Comparison of ENCODE assay signal across 20 cellular contexts in genomic region chr9:121924700-121925099, GRCh38.
DNase-seq lines count a peak whose midpoint lies in the region; ATAC-seq, FAIRE-seq and TF ChIP-seq lines count a peak whose summit lies in the region.
"Had no signal": no experiment of that assay in that cellular context is flagged by ENCODE, and none has a peak within 500 bp of the region (broad histone marks: within the 10 kb centered on the region; RNA-seq: fewer than 3 reads in every experiment).

No MANE protein-coding gene starts in this region.

- no peak for FAIRE-seq in HTR-8/SVneo (lab: Jason Lieb, UNC)
- FAIRE-seq: GM12878, RCC 7860 had no signal

- TF ChIP-seq CTCF in DOHH2 (IDR thresholded peaks at IDR 0.05; ENCODE audit: low read depth, low read length, poor library complexity, severe bottlenecking) (no peak), OCI-LY7 (conservative IDR thresholded peaks at IDR 0.05; ENCODE audit: low read length) (no peak), esophagus muscularis mucosa (IDR thresholded peaks at IDR 0.05) (no peak)

- CTCF ChIA-PET in OCI-LY7 (lab: Charles Lee; ENCODE audit: unreplicated experiment) = no interaction called here

- ATAC-seq in GM21526 (IDR thresholded peaks at IDR 0.05; ENCODE audit: low FRiP score, unreplicated experiment) = no peak
- ATAC-seq: GM12878 had no signal

- H3K9me2 ChIP-seq in DOHH2 (replicated peaks; ENCODE audit: control insufficient read depth, low read length) = no peaks in the 10 kb centered on the region
- no peaks in the 10 kb centered on the region for H3K9me2 ChIP-seq in OCI-LY7 (ENCODE audit: insufficient read depth, low read length)
- H3K9me2 ChIP-seq: SK-N-SH had no signal

- H3K36me3 ChIP-seq in DOHH2 (ENCODE audit: control insufficient read depth, low read length) (no peaks in the 10 kb centered on the region), OCI-LY7 (ENCODE audit: insufficient read depth, low read length) (no peaks in the 10 kb centered on the region), esophagus muscularis mucosa (peaks cover 0 to 19% (median 3%) of the 10 kb centered on the region in 4 donors)
- H3K36me3 ChIP-seq: MG63 had no signal

- no peaks in the 10 kb centered on the region for H3F3A ChIP-seq in DOHH2 (ENCODE audit: control insufficient read depth, insufficient read depth)

- intact Hi-C loops in OCI-LY7 (cut with micrococcal nuclease; ENCODE audit: unreplicated experiment) = no loop called here
- intact Hi-C loops in esophagus muscularis mucosa (cut with DNase I) = no loop called here

- H3K9me3 ChIP-seq in DOHH2 (ENCODE audit: control insufficient read depth, insufficient read depth, low read length) (no peaks in the 10 kb centered on the region), OCI-LY7 (ENCODE audit: low read length) (no peaks in the 10 kb centered on the region), esophagus muscularis mucosa (no peaks in the 10 kb centered on the region)
- H3K9me3 ChIP-seq: MG63, SK-N-SH had no signal

- POLR2A ChIA-PET in OCI-LY7 (lab: Charles Lee) = interaction anchor here (0.5 to 0.7 kb wide), 4 partner anchors 10 to 79 kb away, joined by 3 read pairs; no protein-coding TSS in a partner anchor

- H3K4me1 ChIP-seq in DOHH2 (ENCODE audit: control insufficient read depth, low read length) (peaks cover 28% of the 10 kb centered on the region), OCI-LY7 (ENCODE audit: insufficient read depth, low read length, poor library complexity, severe bottlenecking) (peaks cover 29% of the 10 kb centered on the region), esophagus muscularis mucosa (no peaks in the 10 kb centered on the region)

- H2AFZ ChIP-seq in OCI-LY7 (ENCODE audit: low read length) = peak overlapping the region; percentile 37; the same call in 1 of the 2 replicates
- H2AFZ ChIP-seq: GM23248 had no signal

- H4K20me1 ChIP-seq in DOHH2 (ENCODE audit: control insufficient read depth, insufficient read depth, low read depth, low read length) (no peaks in the 10 kb centered on the region), OCI-LY7 (ENCODE audit: insufficient read depth, low read length) (no peaks in the 10 kb centered on the region)

- H3K27me3 ChIP-seq in DOHH2 (ENCODE audit: control insufficient read depth, low read length) (no peaks in the 10 kb centered on the region), esophagus muscularis mucosa (no peaks in the 10 kb centered on the region)
- H3K27me3 ChIP-seq: MG63 had no signal

- H3K4me3 ChIP-seq in DOHH2 (ENCODE audit: low read length) = no peak overlapping the region
- H3K4me3 ChIP-seq in OCI-LY7 (ENCODE audit: low read depth, low read length, poor library complexity, severe bottlenecking) = no peak overlapping the region
- no peak overlapping the region for H3K4me3 ChIP-seq in esophagus muscularis mucosa
- H3K4me3 ChIP-seq: GM12878, GM23248, MG63 had no signal

- BruUV-seq in OCI-LY7 (replicated peaks; lab: Mats Ljungman, UMichigan) = no TSS peak

- H3K4me2 ChIP-seq in DOHH2 (ENCODE audit: low read length) (peak overlapping the region; percentile 13; the same call in 1 of the 2 replicates), OCI-LY7 (ENCODE audit: low read length) (peak overlapping the region; percentile 13; the same call in 1 of the 2 replicates)
- H3K4me2 ChIP-seq: SK-N-SH had no signal

- no peak for TF ChIP-seq EP300 in esophagus muscularis mucosa (IDR thresholded peaks at IDR 0.05)

- H3K79me2 ChIP-seq in DOHH2 (ENCODE audit: control insufficient read depth, low read length) (no peaks in the 10 kb centered on the region), OCI-LY7 (ENCODE audit: insufficient read depth, low read depth, low read length) (no peaks in the 10 kb centered on the region)

- DNase-seq in DMS79 (lab: John Stamatoyannopoulos, UW) = peak; percentile 21
- DNase-seq in OCI-LY7 (ENCODE audit: low spot score) = no peak
- peak; percentile 58 for DNase-seq in mucosa of gallbladder (ENCODE audit: low spot score)
- no peak for DNase-seq in esophagus muscularis mucosa (ENCODE audit: extremely low spot score)
- no peak for DNase-seq in HTR-8/SVneo (ENCODE audit: insufficient read length, low spot score)
- DNase-seq: CD4-positive, CD25-positive, alpha-beta regulatory T cell; GDM1; GM23248; HCEC 1CT; MG63; NCI-H1092; NCI-H1694; NCI-H2107; NCI-H774; Right ventricle myocardium superior; SK-N-SH had no signal

- 65% methylated on average over 4 of the region's 4 CpGs for WGBS in esophagus muscularis mucosa

- no peak for TF ChIP-seq POLR2A in esophagus muscularis mucosa (IDR thresholded peaks at IDR 0.05; ENCODE audit: low read depth)

- H3K27ac ChIP-seq in DOHH2 (ENCODE audit: low read depth, low read length) = no peak overlapping the region
- no peak overlapping the region for H3K27ac ChIP-seq in OCI-LY7 (ENCODE audit: low read depth, low read length, poor library complexity, severe bottlenecking)
- H3K27ac ChIP-seq in esophagus muscularis mucosa (replicated peaks in 1 of 4) = no peak overlapping the region
- H3K27ac ChIP-seq: GM23248 had no signal

Comparison
In these comparisons a context has a peak if more than half of its experiments do, and no peak if none do; other contexts are left out.
1. DNase-seq: peak in DMS79 (single experiment) and mucosa of gallbladder (single experiment); none in OCI-LY7 (single experiment), esophagus muscularis mucosa (single experiment) and HTR-8/SVneo (single experiment).